In genomic region chr20:8406394-8406793, GRCh38 we compare ENCODE assay signal across 9 cellular contexts.
"Had no signal": no experiment of that assay in that cellular context is flagged by ENCODE, and none has a peak within 500 bp of the region (broad histone marks: within the 10 kb centered on the region; RNA-seq: fewer than 3 reads in every experiment).

No MANE protein-coding gene starts in this region.

- H3K4me1 ChIP-seq: HAP-1 had no signal

- H2AFZ ChIP-seq: GM23248 had no signal

- H3K4me3 ChIP-seq: GM23248, HAP-1, K562 had no signal

- H3K27ac Mint-ChIP-seq: HFFc6 had no signal

- H3K36me3 ChIP-seq: HAP-1 had no signal

- DNase-seq: GM23248, GOT3, H7, HFFc6, IMR-90 had no signal

- H3K27ac ChIP-seq: GM23248, HL-60 had no signal

- ATAC-seq: HCT116, K562 had no signal

- FAIRE-seq: K562 had no signal

- H3K9me3 Mint-ChIP-seq: HFFc6 had no signal

- H3K9ac ChIP-seq: GM23248 had no signal

- H3K4me3 Mint-ChIP-seq: HFFc6 had no signal

- H3K9me3 ChIP-seq: HAP-1 had no signal
